In the genomic region with DNA sequence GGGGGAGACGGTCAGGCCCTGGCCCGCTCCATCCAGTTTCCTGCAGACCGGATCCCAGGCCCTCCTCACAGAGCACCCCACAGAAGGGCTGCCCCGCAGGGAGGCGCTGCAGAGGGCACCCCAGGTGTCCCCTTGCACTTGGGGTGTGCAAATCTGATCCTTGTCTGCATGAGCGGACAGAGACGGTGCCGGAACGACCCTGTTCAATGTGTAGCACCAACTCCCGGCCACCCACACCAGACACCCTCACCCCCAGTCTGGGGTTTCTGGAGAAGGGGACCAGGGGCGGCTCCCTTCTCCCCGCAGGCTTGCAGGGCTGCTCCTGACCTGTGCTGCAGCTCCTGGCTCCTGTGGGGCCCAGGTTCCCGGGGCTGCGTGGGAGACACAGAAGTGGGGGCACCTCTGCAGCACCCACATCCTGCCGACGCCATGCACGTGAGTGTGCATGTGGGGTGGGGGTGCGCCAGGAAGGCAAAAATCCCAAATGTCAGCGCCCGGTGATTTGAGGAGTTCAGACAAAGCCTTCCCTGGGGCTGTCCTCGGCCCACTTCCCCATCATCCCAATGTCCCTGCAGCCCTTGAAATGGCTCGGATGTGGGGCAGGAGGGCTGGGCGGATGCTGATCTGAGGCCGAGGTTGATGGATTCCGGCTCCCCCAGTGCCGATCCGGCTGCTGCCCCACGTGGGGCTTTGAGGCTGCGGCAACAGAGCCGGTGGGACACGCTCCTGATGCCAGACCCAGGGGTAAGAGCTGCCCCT, we compare ENCODE assay signal across 18 cellular contexts.
DNase-seq lines count a peak whose midpoint lies in the region; ATAC-seq, FAIRE-seq and TF ChIP-seq lines count a peak whose summit lies in the region.
"Had no signal": no experiment of that assay in that cellular context is flagged by ENCODE, and none has a peak within 500 bp of the region (broad histone marks: within the 10 kb centered on the region; RNA-seq: fewer than 3 reads in every experiment).

No MANE protein-coding gene starts in this region.

- 81 to 97% methylated on average over 10 to 31 of the region's 31 CpGs for WGBS in testis, 2 donors

- TF ChIP-seq CTCF in kidney (IDR thresholded peaks at IDR 0.05; ENCODE audit: borderline replicate concordance, extremely low read depth, insufficient read depth): no peak
- no peak for TF ChIP-seq CTCF in testis (IDR thresholded peaks at IDR 0.05)

- H3K27ac ChIP-seq in kidney (ENCODE audit: low read depth in 2 of 2, low read length in 2 of 2) (no peak overlapping the region), testis (no peak overlapping the region)
- H3K27ac ChIP-seq: ascending aorta, gastrocnemius medialis, SJCRH30 had no signal

- H3K36me3 ChIP-seq in kidney (ENCODE audit: control insufficient read depth in 1 of 2, insufficient read depth in 2 of 2, low read length in 2 of 2): no peaks in the 10 kb centered on the region
- no peaks in the 10 kb centered on the region for H3K36me3 ChIP-seq in testis (ENCODE audit: low read depth, missing control alignments)
- H3K36me3 ChIP-seq: ascending aorta, gastrocnemius medialis, SJCRH30 had no signal

- H3K9ac ChIP-seq in kidney (ENCODE audit: low read length in 2 of 2): no peak overlapping the region

- H3K27me3 ChIP-seq in testis: no peaks in the 10 kb centered on the region
- H3K27me3 ChIP-seq: ascending aorta had no signal

- ATAC-seq in HG03139 (IDR thresholded peaks at IDR 0.05; ENCODE audit: unreplicated experiment) (no peak), GM21619 (IDR thresholded peaks at IDR 0.05; ENCODE audit: unreplicated experiment) (no peak)
- ATAC-seq: gastrocnemius medialis; naive thymus-derived CD4-positive, alpha-beta T cell had no signal

- H3K4me1 ChIP-seq in kidney (ENCODE audit: control insufficient read depth in 1 of 2, insufficient read depth in 1 of 2, low read depth in 1 of 2, low read length in 2 of 2) (no peaks in the 10 kb centered on the region), testis (no peaks in the 10 kb centered on the region)
- H3K4me1 ChIP-seq: ascending aorta, gastrocnemius medialis, SJCRH30 had no signal

- no peak for TF ChIP-seq POLR2A in testis (IDR thresholded peaks at IDR 0.05)

- FAIRE-seq in kidney (lab: Jason Lieb, UNC): no peak

- H3K9me3 ChIP-seq in kidney (ENCODE audit: control insufficient read depth in 1 of 2, low read length in 2 of 2): no peaks in the 10 kb centered on the region
- no peaks in the 10 kb centered on the region for H3K9me3 ChIP-seq in testis
- H3K9me3 ChIP-seq: ascending aorta, gastrocnemius medialis, SJCRH30 had no signal

- peak; percentile 2 for DNase-seq in activated gamma-delta T cell treated with Interleukin-2 at 50 U/mL for 16 hours
- DNase-seq in activated gamma-delta T cell (lab: John Stamatoyannopoulos, UW): no peak
- DNase-seq in activated CD8-positive, alpha-beta memory T cell treated with anti-CD3 and anti-CD28 coated beads, Interleukin-2, amount 50 U/mL, for 48 hours: peak; percentile 35
- DNase-seq in kidney: peak; percentile 65
- DNase-seq in testis: peak; percentile 8
- DNase-seq in NCI-H526 treated with DMSO at 0.1 percent for 48 hours (lab: John Stamatoyannopoulos, UW): no peak
- DNase-seq: activated CD4-positive, alpha-beta T cell treated with anti-CD3 and anti-CD28 coated beads, Interleukin-2, amount 10 ng/mL, durations not matched to agents 24 days and 14 days; CD4-positive, alpha-beta memory T cell; DMS79 treated with DMSO at 0.1 percent for 48 hours; mammary epithelial cell; NCI-H1092; NCI-H524 treated with DMSO at 0.1 percent for 48 hours had no signal

- H3K4me3 ChIP-seq in kidney (ENCODE audit: low read length in 2 of 2) (no peak overlapping the region), testis (no peak overlapping the region)
- H3K4me3 ChIP-seq: ascending aorta, gastrocnemius medialis, SJCRH30 had no signal

- intact Hi-C loops in kidney (cut with DNase I) (no loop called here), testis (cut with DNase I; ENCODE audit: low total_unique reads) (no loop called here)

Comparison
In these comparisons a context has a peak if more than half of its experiments do, and no peak if none do; other contexts are left out.
1. DNase-seq: peak in activated gamma-delta T cell treated with Interleukin-2 at 50 U/mL for 16 hours (single experiment), activated CD8-positive, alpha-beta memory T cell treated with anti-CD3 and anti-CD28 coated beads, Interleukin-2, amount 50 U/mL, for 48 hours (single experiment), kidney (single experiment) and testis (single experiment); none in activated gamma-delta T cell (single experiment) and NCI-H526 treated with DMSO at 0.1 percent for 48 hours (single experiment).